14 cellular contexts compared by ENCODE assay signal in the genomic region with DNA sequence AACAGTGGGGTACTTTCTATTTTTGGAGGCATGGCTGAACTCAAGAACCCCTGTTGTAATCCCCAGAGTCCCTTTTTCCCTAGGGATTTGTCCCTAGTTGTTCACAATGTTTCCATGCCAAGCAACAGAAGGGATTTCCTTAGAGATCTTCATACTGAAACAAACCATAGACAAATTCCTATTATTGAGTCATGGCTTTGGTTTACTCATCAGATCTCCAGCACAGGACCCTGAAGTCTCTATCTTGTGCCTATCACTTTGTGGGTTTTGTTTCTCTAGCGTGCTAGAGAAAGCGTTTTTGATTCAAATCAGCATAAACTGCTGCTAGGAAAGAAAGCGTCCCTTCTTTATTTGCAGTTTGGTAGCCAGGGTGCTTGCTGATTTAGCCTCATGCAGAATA.
DNase-seq lines count a peak whose midpoint lies in the region; ATAC-seq and TF ChIP-seq lines count a peak whose summit lies in the region.
"Had no signal": no experiment of that assay in that cellular context is flagged by ENCODE, and none has a peak within 500 bp of the region (broad histone marks: within the 10 kb centered on the region; RNA-seq: fewer than 3 reads in every experiment).

No MANE protein-coding gene starts in this region.

- no peaks in the 10 kb centered on the region for H3K4me1 Mint-ChIP-seq in endothelial cell (ENCODE audit: unreplicated experiment)

- ATAC-seq in HG03097 (IDR thresholded peaks at IDR 0.05; ENCODE audit: low FRiP score, unreplicated experiment) (no peak), GM19467 (IDR thresholded peaks at IDR 0.05; ENCODE audit: unreplicated experiment) (no peak)

- H3K36me3 Mint-ChIP-seq in endothelial cell (ENCODE audit: low read depth, unreplicated experiment) = no peaks in the 10 kb centered on the region

- DNase-seq in A172 (ENCODE audit: low spot score) (peak; percentile 70), H4 (ENCODE audit: low spot score) (peak; percentile 19), astrocyte of the hippocampus (ENCODE audit: low read depth, low spot score) (peak; percentile 67), kidney tubule cell (ENCODE audit: low spot score) (peak; percentile 86), endothelial cell (ENCODE audit: low spot score) (no peak)
- no peak for DNase-seq in activated CD4-positive, alpha-beta T cell treated with anti-CD3 and anti-CD28 coated beads for 1 hour
- DNase-seq: activated CD4-positive, alpha-beta T cell treated with anti-CD3 and anti-CD28 coated beads, Interleukin-2, amount 50 U/mL, for 48 hours; activated naive CD4-positive, alpha-beta T cell; NCI-H446 treated with DMSO at 0.1 percent for 48 hours; retina; T-helper 9 cell; thyroid gland had no signal

- TF ChIP-seq CTCF in endothelial cell (IDR thresholded peaks at IDR 0.05; ENCODE audit: unreplicated experiment) = no peak

- H3K27ac Mint-ChIP-seq in endothelial cell (ENCODE audit: unreplicated experiment) = no peak overlapping the region

- H3K27me3 Mint-ChIP-seq in endothelial cell (ENCODE audit: unreplicated experiment) = peaks cover 2% of the 10 kb centered on the region

- no peaks in the 10 kb centered on the region for H3K9me3 Mint-ChIP-seq in endothelial cell (ENCODE audit: unreplicated experiment)

- no peak overlapping the region for H3K4me3 Mint-ChIP-seq in endothelial cell (ENCODE audit: unreplicated experiment)

Comparison
In these comparisons a context has a peak if more than half of its experiments do, and no peak if none do; other contexts are left out.
1. DNase-seq: peak in A172 (single experiment), H4 (single experiment), astrocyte of the hippocampus (single experiment) and kidney tubule cell (single experiment); none in endothelial cell (single experiment) and activated CD4-positive, alpha-beta T cell treated with anti-CD3 and anti-CD28 coated beads for 1 hour (single experiment).